ENCODE assay signal across 8 cellular contexts in the genomic region with DNA sequence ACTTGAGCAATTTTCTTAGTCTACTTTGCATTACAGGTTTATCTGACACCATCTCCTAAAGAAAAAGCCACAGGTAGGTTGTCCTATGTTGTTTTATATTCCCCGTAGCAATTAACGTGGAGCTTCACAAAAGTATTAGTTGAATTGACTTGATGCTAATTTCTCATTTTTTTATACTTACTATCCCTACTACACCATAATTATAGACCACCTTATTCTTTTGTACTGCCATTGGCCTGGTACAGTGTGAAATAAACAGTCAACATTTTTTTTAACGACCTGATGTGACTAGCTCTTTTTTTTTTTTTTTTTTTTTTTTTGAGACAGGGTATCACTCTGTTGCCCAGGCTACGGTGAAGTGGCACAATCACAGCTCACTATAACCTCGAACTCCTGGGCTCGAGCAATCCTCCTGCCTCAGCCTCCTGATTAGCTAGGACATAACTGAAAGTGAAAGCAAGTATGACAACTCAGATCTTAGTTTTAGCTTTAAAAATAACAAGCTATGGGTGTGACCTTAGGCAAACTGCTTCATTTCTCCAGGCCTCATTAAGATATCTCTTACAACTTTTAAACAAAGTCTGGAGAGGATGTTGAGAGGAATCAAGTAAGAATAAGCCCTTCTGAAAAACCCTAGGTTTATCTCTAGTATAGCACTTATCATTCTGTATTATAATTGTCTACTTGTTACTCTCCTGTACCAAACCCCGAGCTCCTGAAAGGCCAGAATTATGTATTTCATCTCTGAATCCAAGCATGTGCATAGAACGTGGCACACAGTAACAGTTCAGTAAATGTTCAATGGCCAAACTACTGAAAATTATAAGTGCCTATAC. TPM values are rescaled to one million over a fixed set of nuclear protein-coding genes. Genes with fewer than 3 reads are reported as not detected.
DNase-seq lines count a peak whose midpoint lies in the region; ATAC-seq and TF ChIP-seq lines count a peak whose summit lies in the region.

No MANE protein-coding gene starts in this region.

- H3K27ac ChIP-seq in right atrium auricular region (peak overlapping the region; percentile 33 to 47), vagina (peak overlapping the region; percentile 43)

- DNase-seq in stimulated activated CD4-positive, alpha-beta T cell treated with anti-CD3 and anti-CD28 coated beads, Interleukin-15, amount 100 ng/mL, for 24 hours: peak; percentile 29
- no peak for DNase-seq in stimulated activated CD4-positive, alpha-beta T cell treated with anti-CD3 and anti-CD28 coated beads, Interleukin-12 subunit alpha, Interleukin-12 subunit beta, amount 100 ng/mL, for 4 hours
- peak; percentile 78 for DNase-seq in activated effector memory CD4-positive, alpha-beta T cell treated with anti-CD3 and anti-CD28 coated beads, Interleukin-2, amount 50 U/mL, for 16 hours
- DNase-seq in right atrium auricular region (ENCODE audit: low spot score) (no peak), vagina (ENCODE audit: extremely low spot score in 2 of 2) (no peak), iPS-NIHi7 (ENCODE audit: extremely low spot score) (no peak), NOMO-1 treated with DMSO at 0.1 percent for 48 hours (lab: John Stamatoyannopoulos, UW; ENCODE audit: unreplicated experiment) (no peak)

- TF ChIP-seq POLR2A in vagina (IDR thresholded peaks at IDR 0.05): no peak

- ATAC-seq in GM18520 (IDR thresholded peaks at IDR 0.05; ENCODE audit: unreplicated experiment): no peak

- TF ChIP-seq CTCF in right atrium auricular region (IDR thresholded peaks at IDR 0.05) (no peak), vagina (IDR thresholded peaks at IDR 0.05) (no peak)

- H3K4me3 ChIP-seq in right atrium auricular region: peak overlapping the region in 1 of 2 donors; percentile 24
- no peak overlapping the region for H3K4me3 ChIP-seq in vagina

- H3K36me3 ChIP-seq in right atrium auricular region: no peaks in the 10 kb centered on the region
- H3K36me3 ChIP-seq in vagina: no peaks in the 10 kb centered on the region

- H3K4me1 ChIP-seq in right atrium auricular region (peaks cover 0 to 49% of the 10 kb centered on the region in 2 donors), vagina (peaks cover 91% of the 10 kb centered on the region)

- no peaks in the 10 kb centered on the region for H3K27me3 ChIP-seq in right atrium auricular region
- no peaks in the 10 kb centered on the region for H3K27me3 ChIP-seq in vagina

- H3K9me3 ChIP-seq in right atrium auricular region (no peaks in the 10 kb centered on the region), vagina (no peaks in the 10 kb centered on the region)

- intact Hi-C loops in vagina (cut with DNase I): no loop called here

RNA-seq across cellular contexts. Expression of a gene that starts 49.5 kb away (rescaled TPM):
- total RNA-seq in right atrium auricular region (10 to 100 TPM; 28.7 to 29.3 TPM), vagina (23.8 TPM)

Comparison
In these comparisons a context has a peak if more than half of its experiments do, and no peak if none do; other contexts are left out.
1. DNase-seq: peak in stimulated activated CD4-positive, alpha-beta T cell treated with anti-CD3 and anti-CD28 coated beads, Interleukin-15, amount 100 ng/mL, for 24 hours (single experiment) and activated effector memory CD4-positive, alpha-beta T cell treated with anti-CD3 and anti-CD28 coated beads, Interleukin-2, amount 50 U/mL, for 16 hours (single experiment); none in stimulated activated CD4-positive, alpha-beta T cell treated with anti-CD3 and anti-CD28 coated beads, Interleukin-12 subunit alpha, Interleukin-12 subunit beta, amount 100 ng/mL, for 4 hours (single experiment), right atrium auricular region (single experiment), vagina (0 of 2), iPS-NIHi7 (single experiment) and NOMO-1 treated with DMSO at 0.1 percent for 48 hours (single experiment).